ENCODE assay signal across 15 cellular contexts in genomic region chr7:151775547-151776443, GRCh38.
"Had no signal": no experiment of that assay in that cellular context is flagged by ENCODE, and none has a peak within 500 bp of the region (broad histone marks: within the 10 kb centered on the region; RNA-seq: fewer than 3 reads in every experiment).

No MANE protein-coding gene starts in this region.

- DNase-seq: activated CD8-positive, alpha-beta memory T cell treated with anti-CD3 and anti-CD28 coated beads, Interleukin-2, amount 50 U/mL, for 48 hours; activated gamma-delta T cell; dermis blood vessel endothelial cell; endodermal cell; foreskin fibroblast; small intestine; stimulated activated CD4-positive, alpha-beta T cell treated with anti-CD3 and anti-CD28 coated beads, Interleukin-4, amount 100 ng/mL, for 24 hours; SW 1271 had no signal

- H3K4me3 ChIP-seq: breast epithelium, left lung, prostate gland had no signal

- H3K27me3 Mint-ChIP-seq: activated naive CD4-positive, alpha-beta T cell treated with anti-CD3 and anti-CD28 coated beads, Interleukin-2, amount 50 U/mL, for 24 hours had no signal

- H3K4me1 ChIP-seq: breast epithelium, left lung had no signal

- H3K9me3 ChIP-seq: breast epithelium, left lung, prostate gland had no signal

- H3K9me3 Mint-ChIP-seq: activated naive CD4-positive, alpha-beta T cell treated with anti-CD3 and anti-CD28 coated beads, Interleukin-2, amount 50 U/mL, for 24 hours; stimulated activated effector memory CD8-positive, alpha-beta T cell treated with anti-CD3 and anti-CD28 coated beads, Interleukin-12 subunit alpha, Interleukin-12 subunit beta, amount 100 ng/mL, for 72 hours had no signal

- ATAC-seq: left lung had no signal

- H3K27ac Mint-ChIP-seq: activated naive CD4-positive, alpha-beta T cell treated with anti-CD3 and anti-CD28 coated beads, Interleukin-2, amount 50 U/mL, for 24 hours; endodermal cell; stimulated activated effector memory CD8-positive, alpha-beta T cell treated with anti-CD3 and anti-CD28 coated beads, Interleukin-12 subunit alpha, Interleukin-12 subunit beta, amount 100 ng/mL, for 72 hours had no signal

- H3K27ac ChIP-seq: breast epithelium, epithelial cell of prostate, left lung, prostate gland had no signal

- H3K36me3 ChIP-seq: breast epithelium, prostate gland had no signal

- H3K4me1 Mint-ChIP-seq: endodermal cell, neural crest cell had no signal

- H3K4me3 Mint-ChIP-seq: activated naive CD4-positive, alpha-beta T cell treated with anti-CD3 and anti-CD28 coated beads, Interleukin-2, amount 50 U/mL, for 24 hours; endodermal cell; neural crest cell; stimulated activated effector memory CD8-positive, alpha-beta T cell treated with anti-CD3 and anti-CD28 coated beads, Interleukin-12 subunit alpha, Interleukin-12 subunit beta, amount 100 ng/mL, for 72 hours had no signal

- H3K27me3 ChIP-seq: breast epithelium, left lung had no signal
